8 cellular contexts compared by ENCODE assay signal in genomic region chr5:7815757-7816534, GRCh38. TPM values are rescaled to one million over a fixed set of nuclear protein-coding genes. Genes with fewer than 3 reads are reported as not detected.
DNase-seq lines count a peak whose midpoint lies in the region; ATAC-seq, FAIRE-seq and TF ChIP-seq lines count a peak whose summit lies in the region.

No MANE protein-coding gene starts in this region.

- POLR2A ChIA-PET in activated CD4-positive, alpha-beta memory T cell treated with anti-CD3 and anti-CD28 coated beads, Interleukin-2, amount 10 ng/mL, durations not matched to agents 7 days and 5 days (lab: Charles Lee), result no interaction called here
- POLR2A ChIA-PET in H1 (lab: Charles Lee; ENCODE audit: partially characterized antibody), result interaction anchor here (1.2 kb wide), 1 partner anchor 12 kb away, joined by 7 read pairs; no protein-coding TSS in a partner anchor

- H3K36me3 Mint-ChIP-seq in activated CD4-positive, alpha-beta memory T cell treated with anti-CD3 and anti-CD28 coated beads, Interleukin-2, amount 10 ng/mL, durations not matched to agents 7 days and 5 days (ENCODE audit: low read depth), result no peaks in the 10 kb centered on the region

- H4K20me1 ChIP-seq in H1 (replicated peaks in 1 of 2; ENCODE audit: control insufficient read depth in 1 of 2, insufficient read depth in 2 of 2, low read length in 2 of 2), result no peaks in the 10 kb centered on the region

- no peaks in the 10 kb centered on the region for H3K79me1 ChIP-seq in H1 (ENCODE audit: low read depth, low read length)
- H3K79me1 ChIP-seq in mesendoderm (ENCODE audit: low read length), result no peaks in the 10 kb centered on the region

- H3K9me3 ChIP-seq in H1 (ENCODE audit: insufficient read depth in 2 of 2, low read depth in 1 of 2, low read length in 1 of 2), result no peaks in the 10 kb centered on the region

- 34% methylated on average over 15 of the region's 15 CpGs; no CpG with 5 or more reads in 1 of the 2 experiments for WGBS in H1 (ENCODE audit: extremely low coverage in 1 of 2, insufficient coverage in 1 of 2, insufficient read length in 1 of 2, insufficient replicate concordance in 2 of 2, low coverage in 1 of 2, low lambda C conversion rate in 2 of 2, missing lambda C conversion rate in 1 of 2), 2 experiments
- WGBS in mesendoderm (ENCODE audit: extremely low coverage, insufficient coverage, low lambda C conversion rate), result no CpG with 5 or more reads among the region's 15 CpGs

- no peak overlapping the region for H2AK5ac ChIP-seq in H1 (ENCODE audit: low read depth, low read length)
- H2AK5ac ChIP-seq in mesendoderm (ENCODE audit: low read length), result no peak overlapping the region

- H3K18ac ChIP-seq in H1 (ENCODE audit: extremely low read depth, low read length), result peak overlapping the region; percentile 66; the same call in 1 of the 2 replicates
- H3K18ac ChIP-seq in mesendoderm (ENCODE audit: low read length), result no peak overlapping the region

- no peaks in the 10 kb centered on the region for H3K4me1 Mint-ChIP-seq in activated CD4-positive, alpha-beta memory T cell treated with anti-CD3 and anti-CD28 coated beads, Interleukin-2, amount 10 ng/mL, durations not matched to agents 7 days and 5 days

- H3K4me2 ChIP-seq in H1 (ENCODE audit: insufficient read depth in 1 of 2, low read depth in 2 of 2, low read length in 2 of 2), result peak overlapping the region; percentile 3 to 53; a peak in 3 of 4 replicates
- no peak overlapping the region for H3K4me2 ChIP-seq in mesendoderm (ENCODE audit: low read length)

- H3K4ac ChIP-seq in H1 (replicated peaks; ENCODE audit: insufficient read length, low read depth, low read length) (no peak overlapping the region), mesendoderm (ENCODE audit: low read depth, low read length) (no peak overlapping the region)

- ATAC-seq in GM18873 (IDR thresholded peaks at IDR 0.05; ENCODE audit: low FRiP score, unreplicated experiment) (peak; percentile 81), HG03103 (IDR thresholded peaks at IDR 0.05; ENCODE audit: low read depth, unreplicated experiment) (peak; percentile 90)

- 0 out of 2 replicates have a peak overlapping the region, but pooled peaks have one; percentile 23 for H2BK12ac ChIP-seq in H1 (ENCODE audit: low read depth, low read length)

- no peak overlapping the region for H4K5ac ChIP-seq in H1 (ENCODE audit: insufficient read length, low read depth, low read length)
- no peak overlapping the region for H4K5ac ChIP-seq in mesendoderm (ENCODE audit: low read length)

- H3K27me3 ChIP-seq in H1 (replicated peaks in 1 of 4; ENCODE audit: control insufficient read depth in 3 of 4, extremely low read depth in 1 of 4, insufficient read depth in 3 of 4, low read length in 3 of 4) (no peaks in the 10 kb centered on the region), mesendoderm (ENCODE audit: insufficient read depth, low read length, poor library complexity) (no peaks in the 10 kb centered on the region)

- H3K36me3 ChIP-seq in H1 (ENCODE audit: control insufficient read depth in 2 of 4, insufficient read depth in 4 of 4, low read length in 3 of 4) (peaks cover 0 to 20% (median 5%) of the 10 kb centered on the region in 4 experiments; a peak in 3 of 8 replicates), mesendoderm (ENCODE audit: control insufficient read depth, insufficient read depth, low read length) (no peaks in the 10 kb centered on the region)

- H3K23me2 ChIP-seq in H1 (ENCODE audit: low read depth, low read length), result no peaks in the 10 kb centered on the region

- H3K4me3 Mint-ChIP-seq in activated CD4-positive, alpha-beta memory T cell treated with anti-CD3 and anti-CD28 coated beads, Interleukin-2, amount 10 ng/mL, durations not matched to agents 7 days and 5 days, result no peak overlapping the region

- H2BK15ac ChIP-seq in H1 (ENCODE audit: low read length) (no peak overlapping the region), mesendoderm (replicated peaks; ENCODE audit: low read depth) (no peak overlapping the region)

- H4K91ac ChIP-seq in H1 (replicated peaks; ENCODE audit: insufficient read length, low read length), result no peak overlapping the region

- peak overlapping the region in 1 of 4 experiments; percentile 27; a peak in 1 of 7 replicates for H3K9ac ChIP-seq in H1 (replicated peaks in 1 of 4; ENCODE audit: extremely low read depth in 1 of 4, low read depth in 3 of 4, low read length in 3 of 4)
- H3K9ac ChIP-seq in mesendoderm (ENCODE audit: low read length), result no peak overlapping the region

- 0 out of 2 replicates have a peak overlapping the region, but pooled peaks have one; percentile 4 for H2AFZ ChIP-seq in H1 (ENCODE audit: low read length)

- 0 out of 2 replicates have a peak overlapping the region, but pooled peaks have one; percentile 38 for H2BK5ac ChIP-seq in H1 (ENCODE audit: low read depth, low read length)
- H2BK5ac ChIP-seq in mesendoderm (ENCODE audit: low read length), result no peak overlapping the region

- H3K23ac ChIP-seq in H1 (ENCODE audit: insufficient read length) (no peak overlapping the region), mesendoderm (ENCODE audit: low read length) (no peak overlapping the region)

- TF ChIP-seq POLR2A in H1 (IDR thresholded peaks at IDR 0.05; ENCODE audit: control extremely low read depth in 1 of 2, low read depth in 2 of 2, low read length in 2 of 2), result no peak

- no peak overlapping the region for H2BK20ac ChIP-seq in H1 (ENCODE audit: low read length)

- no peak overlapping the region for H3K14ac ChIP-seq in H1 (ENCODE audit: insufficient read length)

- TF ChIP-seq CTCF in AG09319 (IDR thresholded peaks at IDR 0.05; ENCODE audit: low read depth, low read length), result peak; percentile 89
- TF ChIP-seq CTCF in H1 (IDR thresholded peaks at IDR 0.05; ENCODE audit: control extremely low read depth in 1 of 3, insufficient read depth in 1 of 3, low read depth in 1 of 3, low read length in 3 of 3), result peak; percentile 87 to 96 (median 91)

- TF ChIP-seq EP300 in H1 (IDR thresholded peaks at IDR 0.05; ENCODE audit: borderline replicate concordance in 1 of 2, low read depth in 2 of 2, low read length in 2 of 2), result peak in 1 of 2 experiments; percentile 52; a peak in 1 of 3 replicates

- peak; percentile 11 for DNase-seq in AG09319 (ENCODE audit: extremely low read depth, low read depth)
- peak; percentile 67 for DNase-seq in NCI-H69 (lab: John Stamatoyannopoulos, UW)
- DNase-seq in activated CD4-positive, alpha-beta memory T cell treated with anti-CD3 and anti-CD28 coated beads, Interleukin-2, amount 10 ng/mL, durations not matched to agents 7 days and 5 days, result peak; percentile 68
- DNase-seq in H1 (ENCODE audit: low read depth in 1 of 2, low spot score in 2 of 2), result peak; percentile 77 to 98
- peak; percentile 98 for DNase-seq in mesendoderm
- DNase-seq in stimulated activated CD8-positive, alpha-beta memory T cell treated with anti-CD3 and anti-CD28 coated beads, Interleukin-2, amount 100 ng/mL, for 48 hours (ENCODE audit: low read depth in 2 of 2), result peak; percentile 55 to 58

- CTCF ChIA-PET in activated CD4-positive, alpha-beta memory T cell treated with anti-CD3 and anti-CD28 coated beads, Interleukin-2, amount 10 ng/mL, durations not matched to agents 7 days and 5 days (lab: Charles Lee), result interaction anchor here (0.7 to 3.7 kb wide), 9 partner anchors 9 to 1050 kb away, joined by 3 to 27 read pairs (median 4); partner anchors contain the start of gene CFAP90
- CTCF ChIA-PET in H1 (lab: Charles Lee; ENCODE audit: partially characterized antibody), result interaction anchor here (0.8 to 9.2 kb wide), 30 partner anchors 8 to 1050 kb away, joined by 3 to 61 read pairs (median 5); partner anchors contain the start of gene CFAP90

- H3K56ac ChIP-seq in H1 (replicated peaks; ENCODE audit: insufficient read length, low read depth, low read length), result no peak overlapping the region
- peak overlapping the region; percentile 20 for H3K56ac ChIP-seq in mesendoderm (ENCODE audit: low read length)

- H3K9me3 Mint-ChIP-seq in activated CD4-positive, alpha-beta memory T cell treated with anti-CD3 and anti-CD28 coated beads, Interleukin-2, amount 10 ng/mL, durations not matched to agents 7 days and 5 days, result no peaks in the 10 kb centered on the region

- H3K79me2 ChIP-seq in H1 (ENCODE audit: control insufficient read depth in 1 of 2, insufficient read depth in 2 of 2, low read length in 2 of 2) (no peaks in the 10 kb centered on the region), mesendoderm (ENCODE audit: control insufficient read depth, insufficient read depth, low read length) (no peaks in the 10 kb centered on the region)

- peak; percentile 78 for FAIRE-seq in H1 (lab: Jason Lieb, UNC)

- H4K8ac ChIP-seq in H1 (ENCODE audit: extremely low read depth, insufficient read depth, low read length) (no peak overlapping the region), mesendoderm (ENCODE audit: low read depth, low read length) (no peak overlapping the region)

- H2BK120ac ChIP-seq in H1 (replicated peaks; ENCODE audit: low read depth, low read length) (no peak overlapping the region), mesendoderm (ENCODE audit: low read depth, low read length) (no peak overlapping the region)

- H3K27ac ChIP-seq in H1 (ENCODE audit: low read depth, low read length) (no peak overlapping the region), mesendoderm (ENCODE audit: low read depth, low read length) (no peak overlapping the region)

- no peak overlapping the region for H3K27ac Mint-ChIP-seq in activated CD4-positive, alpha-beta memory T cell treated with anti-CD3 and anti-CD28 coated beads, Interleukin-2, amount 10 ng/mL, durations not matched to agents 7 days and 5 days

- H3K27me3 Mint-ChIP-seq in activated CD4-positive, alpha-beta memory T cell treated with anti-CD3 and anti-CD28 coated beads, Interleukin-2, amount 10 ng/mL, durations not matched to agents 7 days and 5 days, result peaks cover 20% of the 10 kb centered on the region

- TF ChIP-seq RAD21 in H1 (IDR thresholded peaks at IDR 0.05 in 1 of 2, conservative IDR thresholded peaks at IDR 0.05 in 1 of 2; ENCODE audit: low read depth in 2 of 2, low read length in 2 of 2), result peak; percentile 84 to 89

- H3K4me1 ChIP-seq in H1 (replicated peaks in 1 of 4; ENCODE audit: control insufficient read depth in 3 of 4, insufficient read depth in 4 of 4, low read length in 3 of 4) (peaks cover 2 to 13% (median 6%) of the 10 kb centered on the region in 4 experiments; a peak in 6 of 7 replicates), mesendoderm (ENCODE audit: control insufficient read depth, low read depth, low read length) (peaks cover 2% of the 10 kb centered on the region)

- H3K4me3 ChIP-seq in H1 (ENCODE audit: extremely low read depth in 1 of 4, insufficient read depth in 2 of 4, low read depth in 3 of 4, low read length in 4 of 4) (peak overlapping the region in 2 of 4 experiments; percentile 6 to 37; a peak in 2 of 8 replicates), mesendoderm (ENCODE audit: low read length) (no peak overlapping the region)

RNA-seq across cellular contexts. Expression of gene CFAP90, which starts 35.0 kb away (rescaled TPM):
- not detected for total RNA-seq in activated CD4-positive, alpha-beta memory T cell treated with anti-CD3 and anti-CD28 coated beads, Interleukin-2, amount 10 ng/mL, durations not matched to agents 7 days and 5 days
- 0.39 and 0.40 TPM in 2 replicates for total RNA-seq in H1 (2021; fragmentation: NEBNext Ultra II Directional; extraction: Animal tissue kit (Norgen Biotek cat#: 25700))
- polyA plus RNA-seq in H1 (2011; rRNA removed), result 0.82 and 0.92 TPM in 2 replicates
- polyA plus RNA-seq in H1 (2011; cell fraction: cytosol; rRNA removed), result 0.72 TPM
- 0.93 TPM for polyA plus RNA-seq in H1 (2011; cell fraction: nucleus; rRNA removed)
- polyA plus RNA-seq in H1 (2012, experiment 1 of 2), result 0.51 to 1.0 TPM (median 0.80 TPM) in 4 replicates
- 0.34 TPM for polyA plus RNA-seq in H1 (2012, experiment 2 of 2)
- 0.61 TPM for polyA plus RNA-seq in H1 (2013, experiment 1 of 2)
- 0.75 TPM for polyA plus RNA-seq in H1 (2013, experiment 2 of 2)
- polyA minus RNA-seq in H1 (2011; rRNA and poly(A)+ RNA removed), result 0.09 TPM in 1 of 2 replicates, not detected in the other
- polyA minus RNA-seq in H1 (2011; cell fraction: cytosol; rRNA and poly(A)+ RNA removed), result not detected
- polyA minus RNA-seq in H1 (2011; cell fraction: nucleus; rRNA and poly(A)+ RNA removed), result 0.70 TPM
- 0.55 TPM for polyA plus RNA-seq in mesendoderm (2013, experiment 1 of 2)
- polyA plus RNA-seq in mesendoderm (2013, experiment 2 of 2), result 0.70 TPM

RNA-seq across cellular contexts. Expression of gene FASTKD3, which starts 52.9 kb away (rescaled TPM):
- 10 to 100 TPM; 12.5 to 13.4 TPM for total RNA-seq in activated CD4-positive, alpha-beta memory T cell treated with anti-CD3 and anti-CD28 coated beads, Interleukin-2, amount 10 ng/mL, durations not matched to agents 7 days and 5 days
- 7.6 and 8.7 TPM in 2 replicates for total RNA-seq in H1 (2021; fragmentation: NEBNext Ultra II Directional; extraction: Animal tissue kit (Norgen Biotek cat#: 25700))
- 3.2 and 5.6 TPM in 2 replicates for polyA plus RNA-seq in H1 (2011; rRNA removed)
- polyA plus RNA-seq in H1 (2011; cell fraction: cytosol; rRNA removed), result 5.6 TPM
- 3.0 TPM for polyA plus RNA-seq in H1 (2011; cell fraction: nucleus; rRNA removed)
- polyA plus RNA-seq in H1 (2012, experiment 1 of 2), result 6.8 to 12.1 TPM (median 7.5 TPM) in 4 replicates
- 1.2 TPM for polyA plus RNA-seq in H1 (2012, experiment 2 of 2)
- 6.1 TPM for polyA plus RNA-seq in H1 (2013, experiment 1 of 2)
- 5.4 TPM for polyA plus RNA-seq in H1 (2013, experiment 2 of 2)
- polyA minus RNA-seq in H1 (2011; rRNA and poly(A)+ RNA removed), result 4.3 and 6.1 TPM in 2 replicates
- polyA minus RNA-seq in H1 (2011; cell fraction: cytosol; rRNA and poly(A)+ RNA removed), result 4.0 TPM
- polyA minus RNA-seq in H1 (2011; cell fraction: nucleus; rRNA and poly(A)+ RNA removed), result 6.1 TPM
- 6.2 TPM for polyA plus RNA-seq in mesendoderm (2013, experiment 1 of 2)
- 6.5 TPM for polyA plus RNA-seq in mesendoderm (2013, experiment 2 of 2)

RNA-seq across cellular contexts. Expression of gene MTRR, which starts 53.0 kb away (rescaled TPM):
- 10 to 100 TPM; 58.4 to 65.3 TPM for total RNA-seq in activated CD4-positive, alpha-beta memory T cell treated with anti-CD3 and anti-CD28 coated beads, Interleukin-2, amount 10 ng/mL, durations not matched to agents 7 days and 5 days
- total RNA-seq in H1 (2021; fragmentation: NEBNext Ultra II Directional; extraction: Animal tissue kit (Norgen Biotek cat#: 25700)), result 51.4 and 53.8 TPM in 2 replicates
- polyA plus RNA-seq in H1 (2011; rRNA removed), result 33.1 and 36.4 TPM in 2 replicates
- 43.5 TPM for polyA plus RNA-seq in H1 (2011; cell fraction: cytosol; rRNA removed)
- 49.9 TPM for polyA plus RNA-seq in H1 (2011; cell fraction: nucleus; rRNA removed)
- polyA plus RNA-seq in H1 (2012, experiment 1 of 2), result 26.4 to 42.6 TPM (median 35.5 TPM) in 4 replicates
- polyA plus RNA-seq in H1 (2012, experiment 2 of 2), result 5.1 TPM
- 48.2 TPM for polyA plus RNA-seq in H1 (2013, experiment 1 of 2)
- polyA plus RNA-seq in H1 (2013, experiment 2 of 2), result 45.7 TPM
- polyA minus RNA-seq in H1 (2011; rRNA and poly(A)+ RNA removed), result 109 and 115 TPM in 2 replicates
- polyA minus RNA-seq in H1 (2011; cell fraction: cytosol; rRNA and poly(A)+ RNA removed), result 43.9 TPM
- 122 TPM for polyA minus RNA-seq in H1 (2011; cell fraction: nucleus; rRNA and poly(A)+ RNA removed)
- polyA plus RNA-seq in mesendoderm (2013, experiment 1 of 2), result 52.5 TPM
- polyA plus RNA-seq in mesendoderm (2013, experiment 2 of 2), result 48.4 TPM

Comparison
In these comparisons a context has a peak if more than half of its experiments do, and no peak if none do; other contexts are left out.
1. DNase-seq: peak in every context shown above with its lines; median percentile 98 in mesendoderm; 88 in H1; 68 in activated CD4-positive, alpha-beta memory T cell treated with anti-CD3 and anti-CD28 coated beads, Interleukin-2, amount 10 ng/mL, durations not matched to agents 7 days and 5 days; 67 in NCI-H69; 56 in stimulated activated CD8-positive, alpha-beta memory T cell treated with anti-CD3 and anti-CD28 coated beads, Interleukin-2, amount 100 ng/mL, for 48 hours; 11 in AG09319.